19 cellular contexts compared by ENCODE assay signal in the genomic region with DNA sequence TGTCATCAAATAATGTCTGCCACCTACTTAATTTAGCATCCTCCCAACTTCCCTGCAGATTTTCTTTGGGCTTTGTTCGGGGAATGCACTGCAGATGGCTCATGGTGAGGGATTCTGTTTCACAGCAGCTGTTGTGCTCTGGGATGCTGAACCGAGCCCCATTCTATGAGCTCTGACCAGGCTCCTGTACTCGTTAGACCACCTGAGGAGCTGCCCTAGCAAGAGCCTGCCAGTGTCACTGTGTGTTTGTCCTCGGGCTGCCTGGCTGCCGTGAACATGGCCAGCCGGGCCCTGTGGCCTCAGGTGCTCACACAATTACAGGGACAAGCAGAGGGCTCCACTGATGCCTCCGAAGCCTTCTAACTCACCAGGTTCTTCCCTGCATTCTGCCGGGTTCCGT.
DNase-seq lines count a peak whose midpoint lies in the region; ATAC-seq and TF ChIP-seq lines count a peak whose summit lies in the region.
"Had no signal": no experiment of that assay in that cellular context is flagged by ENCODE, and none has a peak within 500 bp of the region (broad histone marks: within the 10 kb centered on the region; RNA-seq: fewer than 3 reads in every experiment).

No MANE protein-coding gene starts in this region.

- H3K9me3 Mint-ChIP-seq in glutamatergic neuron (ENCODE audit: unreplicated experiment) = peaks cover 8% of the 10 kb centered on the region
- H3K9me3 Mint-ChIP-seq in CD4-positive, alpha-beta memory T cell = peaks cover 0 to 10% (median 0%) of the 10 kb centered on the region in 8 donors
- H3K9me3 Mint-ChIP-seq: IgD-negative memory B cell had no signal

- peaks cover 38% of the 10 kb centered on the region for H3K4me1 ChIP-seq in psoas muscle
- no peaks in the 10 kb centered on the region for H3K4me1 ChIP-seq in CD4-positive, alpha-beta memory T cell (ENCODE audit: insufficient read depth, low read length)
- H3K4me1 ChIP-seq: HAP-1 had no signal

- H3K27me3 ChIP-seq in psoas muscle (ENCODE audit: insufficient read depth in 3 of 3, low read length in 2 of 3) = no peaks in the 10 kb centered on the region
- no peaks in the 10 kb centered on the region for H3K27me3 ChIP-seq in CD4-positive, alpha-beta memory T cell (ENCODE audit: insufficient read depth, low read length)

- peaks cover 6% of the 10 kb centered on the region for H3K27me3 Mint-ChIP-seq in glutamatergic neuron (ENCODE audit: unreplicated experiment)
- peaks cover 2 to 8% of the 10 kb centered on the region in 2 donors for H3K27me3 Mint-ChIP-seq in CD4-positive, alpha-beta memory T cell

- H3K36me3 Mint-ChIP-seq in glutamatergic neuron (ENCODE audit: unreplicated experiment) = peaks cover 7% of the 10 kb centered on the region
- H3K36me3 Mint-ChIP-seq in CD4-positive, alpha-beta memory T cell = no peaks in the 10 kb centered on the region

- H3K4me3 ChIP-seq in psoas muscle = no peak overlapping the region
- no peak overlapping the region for H3K4me3 ChIP-seq in CD4-positive, alpha-beta memory T cell (ENCODE audit: low read length in 2 of 2)
- H3K4me3 ChIP-seq: HAP-1, PC-9 had no signal

- POLR2A ChIA-PET in CD4-positive, alpha-beta memory T cell (lab: Charles Lee; ENCODE audit: partially characterized antibody) = no interaction called here

- WGBS in psoas muscle, 3 donors = 42 to 64% (median 54%) methylated on average over 9 of the region's 9 CpGs

- no peaks in the 10 kb centered on the region for H3K9me3 ChIP-seq in psoas muscle
- no peaks in the 10 kb centered on the region for H3K9me3 ChIP-seq in CD4-positive, alpha-beta memory T cell (ENCODE audit: control insufficient read depth in 1 of 2, low read length in 2 of 2)
- H3K9me3 ChIP-seq: HAP-1 had no signal

- peak overlapping the region; percentile 58 for H3K27ac ChIP-seq in psoas muscle
- no peak overlapping the region for H3K27ac ChIP-seq in CD4-positive, alpha-beta memory T cell (ENCODE audit: low read depth, low read length)
- H3K27ac ChIP-seq: C4-2B, PC-9 had no signal

- ATAC-seq in psoas muscle (no peak), GM18502 (IDR thresholded peaks at IDR 0.05; ENCODE audit: poor library complexity, unreplicated experiment) (no peak), GM21576 (IDR thresholded peaks at IDR 0.05; ENCODE audit: unreplicated experiment) (no peak)

- H3K4me3 Mint-ChIP-seq in glutamatergic neuron (ENCODE audit: unreplicated experiment) = peak overlapping the region; percentile 39
- no peak overlapping the region for H3K4me3 Mint-ChIP-seq in CD4-positive, alpha-beta memory T cell
- H3K4me3 Mint-ChIP-seq: IgD-negative memory B cell had no signal

- intact Hi-C loops in psoas muscle (cut with DNase I) = no loop called here
- intact Hi-C loops in CD4-positive, alpha-beta memory T cell (cut with micrococcal nuclease) = no loop called here

- H3K27ac Mint-ChIP-seq in glutamatergic neuron (ENCODE audit: unreplicated experiment) = peak overlapping the region; percentile 44
- no peak overlapping the region for H3K27ac Mint-ChIP-seq in CD4-positive, alpha-beta memory T cell
- H3K27ac Mint-ChIP-seq: IgD-negative memory B cell had no signal

- DNase-seq in NCI-H345 (lab: John Stamatoyannopoulos, UW) (peak; percentile 19), NCI-H345 treated with DMSO at 0.1 percent for 48 hours (lab: John Stamatoyannopoulos, UW; ENCODE audit: unreplicated experiment) (no peak), NCI-H2171 treated with DMSO at 0.1 percent for 48 hours (lab: John Stamatoyannopoulos, UW) (peak; percentile 73), glutamatergic neuron (no peak), psoas muscle (no peak)
- DNase-seq in CD4-positive, alpha-beta memory T cell = no peak
- DNase-seq: COR-L47, DMS53, NCI-H1105 treated with DMSO at 0.1 percent for 48 hours, NCI-H1930, NCI-H446, NCI-H774, PC-9, SW 1271 had no signal

- peaks cover 21% of the 10 kb centered on the region for H3K4me1 Mint-ChIP-seq in glutamatergic neuron (ENCODE audit: low read depth, unreplicated experiment)
- H3K4me1 Mint-ChIP-seq in CD4-positive, alpha-beta memory T cell = no peaks in the 10 kb centered on the region

- CTCF ChIA-PET in CD4-positive, alpha-beta memory T cell (lab: Charles Lee; ENCODE audit: partially characterized antibody) = no interaction called here

- H3K36me3 ChIP-seq in psoas muscle (ENCODE audit: insufficient read depth in 1 of 2, low read depth in 1 of 2) = no peaks in the 10 kb centered on the region
- no peaks in the 10 kb centered on the region for H3K36me3 ChIP-seq in CD4-positive, alpha-beta memory T cell (ENCODE audit: insufficient read depth, low read length)
- H3K36me3 ChIP-seq: HAP-1 had no signal

- TF ChIP-seq CTCF in glutamatergic neuron (IDR thresholded peaks at IDR 0.05; ENCODE audit: partially characterized antibody, unreplicated experiment) (no peak), psoas muscle (IDR thresholded peaks at IDR 0.05) (no peak)

Comparison
In these comparisons a context has a peak if more than half of its experiments do, and no peak if none do; other contexts are left out.
1. DNase-seq: peak in NCI-H345 (single experiment) and NCI-H2171 treated with DMSO at 0.1 percent for 48 hours (single experiment); none in NCI-H345 treated with DMSO at 0.1 percent for 48 hours (single experiment), glutamatergic neuron (single experiment), psoas muscle (0 of 2) and CD4-positive, alpha-beta memory T cell (0 of 5).